1 cellular context compared by ENCODE assay signal in the genomic region with DNA sequence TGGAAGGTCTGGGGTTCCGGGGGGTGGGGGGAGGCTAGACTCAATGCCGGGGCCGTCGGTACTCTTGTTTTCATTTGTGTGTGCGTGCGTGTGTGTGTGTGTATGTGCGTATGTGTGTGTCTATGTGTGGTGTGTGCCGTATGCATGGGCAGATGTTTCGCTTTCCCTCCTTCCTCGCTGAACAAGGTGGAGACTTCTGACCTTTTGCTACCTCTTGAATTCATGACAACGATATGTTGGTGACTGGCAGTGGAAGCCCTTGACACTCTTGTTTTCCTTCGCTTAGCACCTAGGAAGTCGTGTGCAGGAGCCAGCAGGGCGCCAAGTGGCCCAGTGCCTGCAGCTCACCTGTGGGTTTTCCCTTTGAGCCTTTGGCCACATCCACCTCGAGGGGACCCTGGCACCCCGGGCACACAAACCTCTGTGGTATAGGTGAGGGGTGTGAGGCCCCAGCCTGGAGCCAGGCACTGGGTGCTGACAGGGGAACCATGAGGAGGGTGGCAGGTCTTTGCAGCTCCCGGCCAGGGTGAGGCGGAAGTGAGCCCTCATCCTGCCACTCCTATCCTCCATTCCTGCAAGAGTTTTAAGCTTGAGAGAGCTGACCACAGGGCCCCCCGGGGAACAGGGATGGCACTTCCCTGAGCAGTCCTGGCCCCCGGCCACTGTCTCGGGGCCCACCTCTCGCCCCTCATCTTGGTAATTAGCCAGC.
TF ChIP-seq lines count a peak whose summit lies in the region.

No MANE protein-coding gene starts in this region.

TF ChIP-seq in K562, 482 proteins besides CTCF, POLR2A, EP300 and RAD21 (continued from another document and continues in another):
- TF ChIP-seq, protein P1, sequence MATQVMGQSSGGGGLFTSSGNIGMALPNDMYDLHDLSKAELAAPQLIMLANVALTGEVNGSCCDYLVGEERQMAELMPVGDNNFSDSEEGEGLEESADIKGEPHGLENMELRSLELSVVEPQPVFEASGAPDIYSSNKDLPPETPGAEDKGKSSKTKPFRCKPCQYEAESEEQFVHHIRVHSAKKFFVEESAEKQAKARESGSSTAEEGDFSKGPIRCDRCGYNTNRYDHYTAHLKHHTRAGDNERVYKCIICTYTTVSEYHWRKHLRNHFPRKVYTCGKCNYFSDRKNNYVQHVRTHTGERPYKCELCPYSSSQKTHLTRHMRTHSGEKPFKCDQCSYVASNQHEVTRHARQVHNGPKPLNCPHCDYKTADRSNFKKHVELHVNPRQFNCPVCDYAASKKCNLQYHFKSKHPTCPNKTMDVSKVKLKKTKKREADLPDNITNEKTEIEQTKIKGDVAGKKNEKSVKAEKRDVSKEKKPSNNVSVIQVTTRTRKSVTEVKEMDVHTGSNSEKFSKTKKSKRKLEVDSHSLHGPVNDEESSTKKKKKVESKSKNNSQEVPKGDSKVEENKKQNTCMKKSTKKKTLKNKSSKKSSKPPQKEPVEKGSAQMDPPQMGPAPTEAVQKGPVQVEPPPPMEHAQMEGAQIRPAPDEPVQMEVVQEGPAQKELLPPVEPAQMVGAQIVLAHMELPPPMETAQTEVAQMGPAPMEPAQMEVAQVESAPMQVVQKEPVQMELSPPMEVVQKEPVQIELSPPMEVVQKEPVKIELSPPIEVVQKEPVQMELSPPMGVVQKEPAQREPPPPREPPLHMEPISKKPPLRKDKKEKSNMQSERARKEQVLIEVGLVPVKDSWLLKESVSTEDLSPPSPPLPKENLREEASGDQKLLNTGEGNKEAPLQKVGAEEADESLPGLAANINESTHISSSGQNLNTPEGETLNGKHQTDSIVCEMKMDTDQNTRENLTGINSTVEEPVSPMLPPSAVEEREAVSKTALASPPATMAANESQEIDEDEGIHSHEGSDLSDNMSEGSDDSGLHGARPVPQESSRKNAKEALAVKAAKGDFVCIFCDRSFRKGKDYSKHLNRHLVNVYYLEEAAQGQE (CRISPR knock-in tag; IDR thresholded peaks at IDR 0.05; ENCODE audit: low read depth), result no peak
- TF ChIP-seq CBX1 (IDR thresholded peaks at IDR 0.05; ENCODE audit: low read depth) (peak; percentile 21; the same call in 1 of the 2 replicates), ZNF12 (CRISPR knock-in tag; IDR thresholded peaks at IDR 0.05) (0 out of 2 replicates have a peak, but pooled peaks have one; percentile 68), CBX8 (IDR thresholded peaks at IDR 0.05; ENCODE audit: borderline replicate concordance, extremely low read depth, low read depth, low read length, poor library complexity, severe bottlenecking) (no peak), ZNF584 (CRISPR knock-in tag; IDR thresholded peaks at IDR 0.05; ENCODE audit: low read depth) (no peak), SNRNP70 (optimal IDR thresholded peaks at IDR 0.05; ENCODE audit: low read depth, low read length) (no peak), ARID1B (IDR thresholded peaks at IDR 0.05) (no peak), TRIM28 (IDR thresholded peaks at IDR 0.05) (no peak), SP1 (CRISPR knock-in tag; IDR thresholded peaks at IDR 0.05) (no peak), TEAD4 (IDR thresholded peaks at IDR 0.05; ENCODE audit: low read length) (no peak), TEAD4 (CRISPR knock-in tag; IDR thresholded peaks at IDR 0.05; ENCODE audit: borderline replicate concordance) (peak; percentile 54; the same call in 1 of the 2 replicates), MECOM (CRISPR knock-in tag; IDR thresholded peaks at IDR 0.05) (no peak), ZNF586 (CRISPR knock-in tag; conservative IDR thresholded peaks at IDR 0.05) (no peak), ELF1 (tag; IDR thresholded peaks at IDR 0.05) (no peak), CXXC5 (CRISPR knock-in tag; IDR thresholded peaks at IDR 0.05) (no peak), ZC3H11A (IDR thresholded peaks at IDR 0.05; ENCODE audit: low read depth, low read length) (no peak), SAP30 (IDR thresholded peaks at IDR 0.05; ENCODE audit: borderline replicate concordance, insufficient read depth, low read depth, low read length, poor library complexity, severe bottlenecking) (no peak), ZKSCAN1 (IDR thresholded peaks at IDR 0.05; ENCODE audit: low read depth, low read length) (no peak), MIER1 (IDR thresholded peaks at IDR 0.05; ENCODE audit: low read depth) (no peak), ETV1 (tag; conservative IDR thresholded peaks at IDR 0.05; ENCODE audit: low read depth) (peak; percentile 38; the same call in 1 of the 2 replicates), MBD2 (IDR thresholded peaks at IDR 0.05; ENCODE audit: borderline replicate concordance, low read depth) (no peak), MEF2A (IDR thresholded peaks at IDR 0.05; ENCODE audit: control insufficient read depth, low read depth, low read length) (no peak), ZBTB17 (CRISPR knock-in tag; IDR thresholded peaks at IDR 0.05) (no peak), SIN3A (IDR thresholded peaks at IDR 0.05; ENCODE audit: borderline replicate concordance in 2 of 2, control insufficient read depth in 1 of 2, low read depth in 2 of 2, low read length in 2 of 2) (peak in 1 of 2 experiments; percentile 29; a peak in 1 of 4 replicates), CAMTA2 (CRISPR knock-in tag; conservative IDR thresholded peaks at IDR 0.05) (no peak), ZBTB8A (IDR thresholded peaks at IDR 0.05; ENCODE audit: partially characterized antibody) (no peak), TAF15 (IDR thresholded peaks at IDR 0.05; ENCODE audit: low read depth, low read length) (no peak), EWSR1 (IDR thresholded peaks at IDR 0.05; ENCODE audit: borderline replicate concordance, low read depth, partially characterized antibody) (no peak), ZNF583 (CRISPR knock-in tag; IDR thresholded peaks at IDR 0.05) (no peak), XRCC3 (IDR thresholded peaks at IDR 0.05) (no peak)
- TF ChIP-seq, protein P2, sequence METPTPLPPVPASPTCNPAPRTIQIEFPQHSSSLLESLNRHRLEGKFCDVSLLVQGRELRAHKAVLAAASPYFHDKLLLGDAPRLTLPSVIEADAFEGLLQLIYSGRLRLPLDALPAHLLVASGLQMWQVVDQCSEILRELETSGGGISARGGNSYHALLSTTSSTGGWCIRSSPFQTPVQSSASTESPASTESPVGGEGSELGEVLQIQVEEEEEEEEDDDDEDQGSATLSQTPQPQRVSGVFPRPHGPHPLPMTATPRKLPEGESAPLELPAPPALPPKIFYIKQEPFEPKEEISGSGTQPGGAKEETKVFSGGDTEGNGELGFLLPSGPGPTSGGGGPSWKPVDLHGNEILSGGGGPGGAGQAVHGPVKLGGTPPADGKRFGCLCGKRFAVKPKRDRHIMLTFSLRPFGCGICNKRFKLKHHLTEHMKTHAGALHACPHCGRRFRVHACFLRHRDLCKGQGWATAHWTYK (CRISPR knock-in tag; IDR thresholded peaks at IDR 0.05), result no peak
- TF ChIP-seq, protein P3, sequence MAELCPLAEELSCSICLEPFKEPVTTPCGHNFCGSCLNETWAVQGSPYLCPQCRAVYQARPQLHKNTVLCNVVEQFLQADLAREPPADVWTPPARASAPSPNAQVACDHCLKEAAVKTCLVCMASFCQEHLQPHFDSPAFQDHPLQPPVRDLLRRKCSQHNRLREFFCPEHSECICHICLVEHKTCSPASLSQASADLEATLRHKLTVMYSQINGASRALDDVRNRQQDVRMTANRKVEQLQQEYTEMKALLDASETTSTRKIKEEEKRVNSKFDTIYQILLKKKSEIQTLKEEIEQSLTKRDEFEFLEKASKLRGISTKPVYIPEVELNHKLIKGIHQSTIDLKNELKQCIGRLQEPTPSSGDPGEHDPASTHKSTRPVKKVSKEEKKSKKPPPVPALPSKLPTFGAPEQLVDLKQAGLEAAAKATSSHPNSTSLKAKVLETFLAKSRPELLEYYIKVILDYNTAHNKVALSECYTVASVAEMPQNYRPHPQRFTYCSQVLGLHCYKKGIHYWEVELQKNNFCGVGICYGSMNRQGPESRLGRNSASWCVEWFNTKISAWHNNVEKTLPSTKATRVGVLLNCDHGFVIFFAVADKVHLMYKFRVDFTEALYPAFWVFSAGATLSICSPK (IDR thresholded peaks at IDR 0.05; ENCODE audit: borderline replicate concordance), result no peak
- TF ChIP-seq, protein P4, sequence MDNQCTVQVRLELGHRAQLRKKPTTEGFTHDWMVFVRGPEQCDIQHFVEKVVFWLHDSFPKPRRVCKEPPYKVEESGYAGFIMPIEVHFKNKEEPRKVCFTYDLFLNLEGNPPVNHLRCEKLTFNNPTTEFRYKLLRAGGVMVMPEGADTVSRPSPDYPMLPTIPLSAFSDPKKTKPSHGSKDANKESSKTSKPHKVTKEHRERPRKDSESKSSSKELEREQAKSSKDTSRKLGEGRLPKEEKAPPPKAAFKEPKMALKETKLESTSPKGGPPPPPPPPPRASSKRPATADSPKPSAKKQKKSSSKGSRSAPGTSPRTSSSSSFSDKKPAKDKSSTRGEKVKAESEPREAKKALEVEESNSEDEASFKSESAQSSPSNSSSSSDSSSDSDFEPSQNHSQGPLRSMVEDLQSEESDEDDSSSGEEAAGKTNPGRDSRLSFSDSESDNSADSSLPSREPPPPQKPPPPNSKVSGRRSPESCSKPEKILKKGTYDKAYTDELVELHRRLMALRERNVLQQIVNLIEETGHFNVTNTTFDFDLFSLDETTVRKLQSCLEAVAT (IDR thresholded peaks at IDR 0.05), result peak in 1 of 2 experiments; percentile 81; a peak in 1 of 4 replicates
- TF ChIP-seq, protein P5, sequence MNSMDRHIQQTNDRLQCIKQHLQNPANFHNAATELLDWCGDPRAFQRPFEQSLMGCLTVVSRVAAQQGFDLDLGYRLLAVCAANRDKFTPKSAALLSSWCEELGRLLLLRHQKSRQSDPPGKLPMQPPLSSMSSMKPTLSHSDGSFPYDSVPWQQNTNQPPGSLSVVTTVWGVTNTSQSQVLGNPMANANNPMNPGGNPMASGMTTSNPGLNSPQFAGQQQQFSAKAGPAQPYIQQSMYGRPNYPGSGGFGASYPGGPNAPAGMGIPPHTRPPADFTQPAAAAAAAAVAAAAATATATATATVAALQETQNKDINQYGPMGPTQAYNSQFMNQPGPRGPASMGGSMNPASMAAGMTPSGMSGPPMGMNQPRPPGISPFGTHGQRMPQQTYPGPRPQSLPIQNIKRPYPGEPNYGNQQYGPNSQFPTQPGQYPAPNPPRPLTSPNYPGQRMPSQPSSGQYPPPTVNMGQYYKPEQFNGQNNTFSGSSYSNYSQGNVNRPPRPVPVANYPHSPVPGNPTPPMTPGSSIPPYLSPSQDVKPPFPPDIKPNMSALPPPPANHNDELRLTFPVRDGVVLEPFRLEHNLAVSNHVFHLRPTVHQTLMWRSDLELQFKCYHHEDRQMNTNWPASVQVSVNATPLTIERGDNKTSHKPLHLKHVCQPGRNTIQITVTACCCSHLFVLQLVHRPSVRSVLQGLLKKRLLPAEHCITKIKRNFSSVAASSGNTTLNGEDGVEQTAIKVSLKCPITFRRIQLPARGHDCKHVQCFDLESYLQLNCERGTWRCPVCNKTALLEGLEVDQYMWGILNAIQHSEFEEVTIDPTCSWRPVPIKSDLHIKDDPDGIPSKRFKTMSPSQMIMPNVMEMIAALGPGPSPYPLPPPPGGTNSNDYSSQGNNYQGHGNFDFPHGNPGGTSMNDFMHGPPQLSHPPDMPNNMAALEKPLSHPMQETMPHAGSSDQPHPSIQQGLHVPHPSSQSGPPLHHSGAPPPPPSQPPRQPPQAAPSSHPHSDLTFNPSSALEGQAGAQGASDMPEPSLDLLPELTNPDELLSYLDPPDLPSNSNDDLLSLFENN (IDR thresholded peaks at IDR 0.05; ENCODE audit: low read depth in 2 of 2, low read length in 2 of 2), result no peak
- TF ChIP-seq, protein P6, sequence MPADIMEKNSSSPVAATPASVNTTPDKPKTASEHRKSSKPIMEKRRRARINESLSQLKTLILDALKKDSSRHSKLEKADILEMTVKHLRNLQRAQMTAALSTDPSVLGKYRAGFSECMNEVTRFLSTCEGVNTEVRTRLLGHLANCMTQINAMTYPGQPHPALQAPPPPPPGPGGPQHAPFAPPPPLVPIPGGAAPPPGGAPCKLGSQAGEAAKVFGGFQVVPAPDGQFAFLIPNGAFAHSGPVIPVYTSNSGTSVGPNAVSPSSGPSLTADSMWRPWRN (IDR thresholded peaks at IDR 0.05; ENCODE audit: low read depth), result no peak
- TF ChIP-seq, protein P7, sequence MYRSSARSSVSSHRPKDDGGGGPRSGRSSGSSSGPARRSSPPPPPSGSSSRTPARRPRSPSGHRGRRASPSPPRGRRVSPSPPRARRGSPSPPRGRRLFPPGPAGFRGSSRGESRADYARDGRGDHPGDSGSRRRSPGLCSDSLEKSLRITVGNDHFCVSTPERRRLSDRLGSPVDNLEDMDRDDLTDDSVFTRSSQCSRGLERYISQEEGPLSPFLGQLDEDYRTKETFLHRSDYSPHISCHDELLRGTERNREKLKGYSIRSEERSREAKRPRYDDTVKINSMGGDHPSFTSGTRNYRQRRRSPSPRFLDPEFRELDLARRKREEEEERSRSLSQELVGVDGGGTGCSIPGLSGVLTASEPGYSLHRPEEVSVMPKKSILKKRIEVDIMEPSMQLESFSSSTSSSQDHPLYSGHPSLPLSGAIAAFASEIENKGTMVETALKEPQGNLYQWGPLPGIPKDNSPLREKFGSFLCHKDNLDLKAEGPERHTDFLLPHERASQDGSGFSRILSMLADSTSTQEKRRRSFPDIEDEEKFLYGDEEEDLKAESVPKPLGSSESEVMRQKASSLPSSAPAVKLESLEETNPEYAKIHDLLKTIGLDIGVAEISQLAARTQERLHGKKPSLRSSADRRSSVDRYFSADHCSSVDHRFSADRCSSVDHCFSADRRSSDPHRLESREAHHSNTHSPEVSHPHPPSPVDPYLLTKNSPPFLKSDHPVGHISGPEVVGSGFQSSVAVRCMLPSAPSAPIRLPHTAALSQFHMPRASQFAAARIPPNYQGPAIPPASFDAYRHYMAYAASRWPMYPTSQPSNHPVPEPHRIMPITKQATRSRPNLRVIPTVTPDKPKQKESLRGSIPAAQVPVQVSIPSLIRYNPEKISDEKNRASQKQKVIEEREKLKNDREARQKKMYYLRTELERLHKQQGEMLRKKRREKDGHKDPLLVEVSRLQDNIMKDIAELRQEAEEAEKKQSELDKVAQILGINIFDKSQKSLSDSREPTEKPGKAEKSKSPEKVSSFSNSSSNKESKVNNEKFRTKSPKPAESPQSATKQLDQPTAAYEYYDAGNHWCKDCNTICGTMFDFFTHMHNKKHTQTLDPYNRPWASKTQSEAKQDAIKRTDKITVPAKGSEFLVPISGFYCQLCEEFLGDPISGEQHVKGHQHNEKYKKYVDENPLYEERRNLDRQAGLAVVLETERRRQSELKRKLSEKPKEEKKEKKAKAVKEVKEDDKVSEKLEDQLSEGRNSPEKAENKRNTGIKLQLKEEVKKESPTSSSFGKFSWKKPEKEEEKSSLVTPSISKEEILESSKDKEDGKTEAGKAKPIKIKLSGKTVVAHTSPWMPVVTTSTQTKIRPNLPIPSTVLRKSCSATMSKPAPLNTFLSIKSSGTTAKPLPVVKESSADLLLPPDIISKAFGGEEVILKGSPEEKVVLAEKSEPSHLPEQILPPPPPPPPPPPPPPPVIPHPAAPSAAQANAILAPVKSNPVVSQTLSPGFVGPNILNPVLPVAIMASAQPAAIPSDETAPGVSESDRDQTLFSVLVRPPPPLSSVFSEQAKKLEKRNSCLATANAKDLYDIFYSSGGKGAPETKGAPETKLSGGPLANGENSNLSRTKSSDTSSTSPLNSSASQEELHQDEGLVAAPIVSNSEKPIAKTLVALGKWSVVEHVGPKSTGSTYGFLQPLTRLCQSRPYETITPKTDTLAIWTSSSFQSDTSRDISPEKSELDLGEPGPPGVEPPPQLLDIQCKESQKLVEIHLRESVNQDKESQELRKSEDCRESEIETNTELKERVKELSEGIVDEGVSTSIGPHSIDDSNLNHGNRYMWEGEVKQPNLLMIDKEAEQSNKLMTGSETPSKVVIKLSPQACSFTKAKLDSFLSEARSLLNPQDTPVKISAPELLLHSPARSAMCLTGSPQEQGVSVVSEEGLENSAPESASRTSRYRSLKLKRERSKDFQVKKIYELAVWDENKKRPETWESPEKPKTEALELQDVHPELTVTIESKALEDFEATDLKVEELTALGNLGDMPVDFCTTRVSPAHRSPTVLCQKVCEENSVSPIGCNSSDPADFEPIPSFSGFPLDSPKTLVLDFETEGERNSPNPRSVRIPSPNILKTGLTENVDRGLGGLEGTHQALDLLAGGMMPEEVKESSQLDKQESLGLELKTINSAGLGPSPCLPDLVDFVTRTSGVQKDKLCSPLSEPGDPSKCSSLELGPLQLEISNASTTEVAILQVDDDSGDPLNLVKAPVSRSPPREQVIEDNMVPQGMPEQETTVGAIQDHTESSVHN (IDR thresholded peaks at IDR 0.05; ENCODE audit: borderline replicate concordance in 1 of 2, low read depth in 1 of 2), result no peak
